ENCODE assay signal across 1 cellular context in genomic region chr1:45802343-45803298, GRCh38.
A peak's percentile ranks its signal among the peaks of the same experiment; 100 is the strongest.
TF ChIP-seq lines count a peak whose summit lies in the region.

No MANE protein-coding gene starts in this region.

TF ChIP-seq in K562, 482 proteins besides CTCF, POLR2A, EP300 and RAD21 (continued from another document and continues in another):
- TF ChIP-seq MGA (IDR thresholded peaks at IDR 0.05) (peak; percentile 96), PML (IDR thresholded peaks at IDR 0.05; ENCODE audit: low read length) (peak; percentile 16; the same call in 1 of the 2 replicates), ZKSCAN8 (CRISPR knock-in tag; IDR thresholded peaks at IDR 0.05) (peak; percentile 72), KLF6 (CRISPR knock-in tag; IDR thresholded peaks at IDR 0.05; ENCODE audit: borderline replicate concordance) (no peak), ZNF384 (IDR thresholded peaks at IDR 0.05; ENCODE audit: low read depth, low read length) (0 out of 2 replicates have a peak, but pooled peaks have one; percentile 23), E4F1 (CRISPR knock-in tag; IDR thresholded peaks at IDR 0.05; ENCODE audit: borderline replicate concordance) (peak; percentile 7; the same call in 1 of the 2 replicates), RNF2 (IDR thresholded peaks at IDR 0.05) (peak; percentile 48; the same call in 1 of the 2 replicates), ARHGAP35 (IDR thresholded peaks at IDR 0.05; ENCODE audit: partially characterized antibody) (no peak), FOXK1 (CRISPR knock-in tag; IDR thresholded peaks at IDR 0.05; ENCODE audit: borderline replicate concordance) (peak; percentile 37; the same call in 1 of the 2 replicates), CBFA2T3 (IDR thresholded peaks at IDR 0.05) (peak; percentile 43), ZNF263 (CRISPR knock-in tag; IDR thresholded peaks at IDR 0.05; ENCODE audit: borderline replicate concordance) (peak; percentile 57; the same call in 1 of the 2 replicates), ARID2 (IDR thresholded peaks at IDR 0.05) (no peak), NFE2 (IDR thresholded peaks at IDR 0.05; ENCODE audit: low read depth) (peak; percentile 57), TAF9B (IDR thresholded peaks at IDR 0.05; ENCODE audit: partially characterized antibody) (peak; percentile 95), MBD2 (IDR thresholded peaks at IDR 0.05; ENCODE audit: borderline replicate concordance, low read depth) (peak; percentile 66; the same call in 1 of the 2 replicates), ESRRA (IDR thresholded peaks at IDR 0.05; ENCODE audit: borderline replicate concordance, low read depth) (no peak), HDAC2 (IDR thresholded peaks at IDR 0.05) (peak; percentile 49; the same call in 1 of the 2 replicates), ZEB2 (IDR thresholded peaks at IDR 0.05) (peak; percentile 32), FOS (IDR thresholded peaks at IDR 0.05; ENCODE audit: extremely low read depth, insufficient read length) (peak; percentile 68), NR2C1 (IDR thresholded peaks at IDR 0.05) (peak; percentile 40; the same call in 1 of the 2 replicates), NR2C1 (tag; IDR thresholded peaks at IDR 0.05) (peak; percentile 52), STAT5B (CRISPR knock-in tag; IDR thresholded peaks at IDR 0.05) (no peak), POU5F1 (IDR thresholded peaks at IDR 0.05; ENCODE audit: borderline replicate concordance, low read depth, low read length, partially characterized antibody) (no peak), KDM2B (CRISPR knock-in tag; IDR thresholded peaks at IDR 0.05) (0 out of 2 replicates have a peak, but pooled peaks have one; percentile 10), ZNF133 (CRISPR knock-in tag; IDR thresholded peaks at IDR 0.05) (no peak), HDAC1 (IDR thresholded peaks at IDR 0.05) (peak in 1 of 2 experiments; percentile 30; a peak in 1 of 4 replicates), CTCFL (IDR thresholded peaks at IDR 0.05; ENCODE audit: borderline replicate concordance, insufficient read depth, low read depth, low read length, poor library complexity, severe bottlenecking) (peak; percentile 2), MNT (conservative IDR thresholded peaks at IDR 0.05) (peak; percentile 83 to 86), JUND (IDR thresholded peaks at IDR 0.05; ENCODE audit: borderline replicate concordance, low read depth, low read length) (peak; percentile 98), JUND (tag; IDR thresholded peaks at IDR 0.05; ENCODE audit: borderline replicate concordance, low read depth, low read length) (peak; percentile 97)
- TF ChIP-seq, protein P1, sequence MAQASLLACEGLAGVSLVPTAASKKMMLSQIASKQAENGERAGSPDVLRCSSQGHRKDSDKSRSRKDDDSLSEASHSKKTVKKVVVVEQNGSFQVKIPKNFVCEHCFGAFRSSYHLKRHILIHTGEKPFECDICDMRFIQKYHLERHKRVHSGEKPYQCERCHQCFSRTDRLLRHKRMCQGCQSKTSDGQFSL (CRISPR knock-in tag; IDR thresholded peaks at IDR 0.05), result 0 out of 2 replicates have a peak, but pooled peaks have one; percentile 33
- TF ChIP-seq, protein P1 (tag; IDR thresholded peaks at IDR 0.05), result no peak
- TF ChIP-seq, protein P2, sequence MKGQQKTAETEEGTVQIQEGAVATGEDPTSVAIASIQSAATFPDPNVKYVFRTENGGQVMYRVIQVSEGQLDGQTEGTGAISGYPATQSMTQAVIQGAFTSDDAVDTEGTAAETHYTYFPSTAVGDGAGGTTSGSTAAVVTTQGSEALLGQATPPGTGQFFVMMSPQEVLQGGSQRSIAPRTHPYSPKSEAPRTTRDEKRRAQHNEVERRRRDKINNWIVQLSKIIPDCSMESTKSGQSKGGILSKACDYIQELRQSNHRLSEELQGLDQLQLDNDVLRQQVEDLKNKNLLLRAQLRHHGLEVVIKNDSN (CRISPR knock-in tag; IDR thresholded peaks at IDR 0.05), result peak; percentile 73
- TF ChIP-seq, protein P3, sequence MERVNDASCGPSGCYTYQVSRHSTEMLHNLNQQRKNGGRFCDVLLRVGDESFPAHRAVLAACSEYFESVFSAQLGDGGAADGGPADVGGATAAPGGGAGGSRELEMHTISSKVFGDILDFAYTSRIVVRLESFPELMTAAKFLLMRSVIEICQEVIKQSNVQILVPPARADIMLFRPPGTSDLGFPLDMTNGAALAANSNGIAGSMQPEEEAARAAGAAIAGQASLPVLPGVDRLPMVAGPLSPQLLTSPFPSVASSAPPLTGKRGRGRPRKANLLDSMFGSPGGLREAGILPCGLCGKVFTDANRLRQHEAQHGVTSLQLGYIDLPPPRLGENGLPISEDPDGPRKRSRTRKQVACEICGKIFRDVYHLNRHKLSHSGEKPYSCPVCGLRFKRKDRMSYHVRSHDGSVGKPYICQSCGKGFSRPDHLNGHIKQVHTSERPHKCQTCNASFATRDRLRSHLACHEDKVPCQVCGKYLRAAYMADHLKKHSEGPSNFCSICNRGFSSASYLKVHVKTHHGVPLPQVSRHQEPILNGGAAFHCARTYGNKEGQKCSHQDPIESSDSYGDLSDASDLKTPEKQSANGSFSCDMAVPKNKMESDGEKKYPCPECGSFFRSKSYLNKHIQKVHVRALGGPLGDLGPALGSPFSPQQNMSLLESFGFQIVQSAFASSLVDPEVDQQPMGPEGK (CRISPR knock-in tag; IDR thresholded peaks at IDR 0.05; ENCODE audit: borderline replicate concordance), result no peak
- TF ChIP-seq, protein P4, sequence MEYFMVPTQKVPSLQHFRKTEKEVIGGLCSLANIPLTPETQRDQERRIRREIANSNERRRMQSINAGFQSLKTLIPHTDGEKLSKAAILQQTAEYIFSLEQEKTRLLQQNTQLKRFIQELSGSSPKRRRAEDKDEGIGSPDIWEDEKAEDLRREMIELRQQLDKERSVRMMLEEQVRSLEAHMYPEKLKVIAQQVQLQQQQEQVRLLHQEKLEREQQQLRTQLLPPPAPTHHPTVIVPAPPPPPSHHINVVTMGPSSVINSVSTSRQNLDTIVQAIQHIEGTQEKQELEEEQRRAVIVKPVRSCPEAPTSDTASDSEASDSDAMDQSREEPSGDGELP (CRISPR knock-in tag; IDR thresholded peaks at IDR 0.05; ENCODE audit: borderline replicate concordance), result peak; percentile 96
